1 cellular context compared by ENCODE assay signal in genomic region chr21:45974073-45975016, GRCh38.
A peak's percentile ranks its signal among the peaks of the same experiment; 100 is the strongest.
TF ChIP-seq lines count a peak whose summit lies in the region.

No MANE protein-coding gene starts in this region.

TF ChIP-seq in H1, 55 proteins besides CTCF, POLR2A, EP300 and RAD21 (continued from another document):
- TF ChIP-seq ASH2L (IDR thresholded peaks at IDR 0.05; ENCODE audit: low read length) (peak; percentile 68), CREB1 (IDR thresholded peaks at IDR 0.05) (no peak), CBX8 (IDR thresholded peaks at IDR 0.05; ENCODE audit: borderline replicate concordance, low read depth, low read length) (no peak), YY1 (IDR thresholded peaks at IDR 0.05; ENCODE audit: low read depth, low read length) (0 out of 2 replicates have a peak, but pooled peaks have one; percentile 21), FOSL1 (IDR thresholded peaks at IDR 0.05; ENCODE audit: insufficient read depth, low read depth, low read length) (no peak), EZH2 (IDR thresholded peaks at IDR 0.05; ENCODE audit: low read depth, low read length, severe bottlenecking) (peak; percentile 43), RBBP5 (IDR thresholded peaks at IDR 0.05; ENCODE audit: borderline replicate concordance, low read depth, low read length) (peak; percentile 74; the same call in 1 of the 2 replicates), SIN3A (conservative IDR thresholded peaks at IDR 0.05 in 1 of 2, IDR thresholded peaks at IDR 0.05 in 1 of 2; ENCODE audit: low read depth in 1 of 2, low read length in 2 of 2) (peak in 1 of 2 experiments; percentile 76; a peak in 1 of 4 replicates), BACH1 (IDR thresholded peaks at IDR 0.05; ENCODE audit: low read length) (no peak), TBP (IDR thresholded peaks at IDR 0.05; ENCODE audit: low read depth, low read length) (no peak), KDM4A (IDR thresholded peaks at IDR 0.05; ENCODE audit: low read depth, low read length, severe bottlenecking) (peak; percentile 65), SP4 (IDR thresholded peaks at IDR 0.05; ENCODE audit: low read length) (no peak)
